Comparison of ENCODE assay signal across 12 cellular contexts in the genomic region with DNA sequence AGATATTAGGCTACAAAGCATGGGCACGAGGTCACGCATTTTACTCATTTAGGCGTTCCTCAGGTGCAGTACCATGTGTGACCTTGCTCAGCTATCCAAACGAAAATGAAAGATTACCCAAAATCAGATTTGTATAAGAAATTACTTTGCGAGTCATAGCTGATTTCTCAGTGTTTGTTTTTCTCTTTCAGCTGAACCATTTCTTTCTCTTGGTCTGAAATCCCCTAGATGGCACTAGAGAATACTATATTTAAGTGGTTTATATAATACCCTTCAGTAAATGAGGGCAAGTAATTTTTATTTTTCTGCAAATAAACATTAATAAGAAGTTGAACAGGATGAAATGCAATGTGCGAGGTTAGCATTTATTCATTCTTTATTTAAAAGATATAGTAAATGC.
DNase-seq lines count a peak whose midpoint lies in the region; ATAC-seq and TF ChIP-seq lines count a peak whose summit lies in the region.
"Had no signal": no experiment of that assay in that cellular context is flagged by ENCODE, and none has a peak within 500 bp of the region (broad histone marks: within the 10 kb centered on the region; RNA-seq: fewer than 3 reads in every experiment).

No MANE protein-coding gene starts in this region.

- no peak overlapping the region for H3K27ac ChIP-seq in PC-3 (ENCODE audit: low read length)
- no peak overlapping the region for H3K27ac ChIP-seq in upper lobe of right lung
- H3K27ac ChIP-seq in stomach = no peak overlapping the region

- no peaks in the 10 kb centered on the region for H3K36me3 ChIP-seq in PC-3 (ENCODE audit: low read depth, low read length)
- H3K36me3 ChIP-seq in upper lobe of right lung = no peaks in the 10 kb centered on the region
- no peaks in the 10 kb centered on the region for H3K36me3 ChIP-seq in stomach
- H3K36me3 ChIP-seq: BLaER1 treated with 17β-estradiol and CSF1 and Interleukin-3, amounts not matched to agents 10 nM and 100 nM had no signal

- TF ChIP-seq CTCF in PC-3 (conservative IDR thresholded peaks at IDR 0.05; ENCODE audit: low read depth, low read length) (peak; percentile 63; the same call in 1 of the 2 replicates), fibroblast of the aortic adventitia (IDR thresholded peaks at IDR 0.05; ENCODE audit: insufficient read depth, low read length) (peak; percentile 50), upper lobe of right lung (IDR thresholded peaks at IDR 0.05) (peak; percentile 37), stomach (IDR thresholded peaks at IDR 0.05) (peak in 1 of 7 experiments; percentile 9)

- TF ChIP-seq POLR2A in stomach (IDR thresholded peaks at IDR 0.05) = no peak

- H3K4me2 ChIP-seq in PC-3 (ENCODE audit: low read length) = peak overlapping the region; percentile 66

- H3K27me3 ChIP-seq in PC-3 (ENCODE audit: low read length) (no peaks in the 10 kb centered on the region), upper lobe of right lung (no peaks in the 10 kb centered on the region), stomach (no peaks in the 10 kb centered on the region)
- H3K27me3 ChIP-seq: BLaER1 treated with 17β-estradiol and CSF1 and Interleukin-3, amounts not matched to agents 10 nM and 100 nM had no signal

- CTCF ChIA-PET in PC-3 (lab: Charles Lee) = no interaction called here

- ATAC-seq in PC-3 (peak; percentile 60; the same call in 1 of the 2 replicates), upper lobe of right lung (no peak), HG03175 (IDR thresholded peaks at IDR 0.05; ENCODE audit: unreplicated experiment) (no peak)
- ATAC-seq: activated CD8-positive, alpha-beta T cell treated with anti-CD3 and anti-CD28 coated beads, Interleukin-2, amount 10 ng/mL, durations not matched to agents 7 days and 5 days had no signal

- no peaks in the 10 kb centered on the region for H3F3A ChIP-seq in PC-3 (ENCODE audit: low read length, unreplicated experiment)

- H3K4me1 ChIP-seq in PC-3 (ENCODE audit: insufficient read depth, low read length) (peaks cover 15% of the 10 kb centered on the region), upper lobe of right lung (no peaks in the 10 kb centered on the region), stomach (peaks cover 0 to 10% (median 0%) of the 10 kb centered on the region in 4 donors)

- 25 to 44% (median 34%) methylated on average over 6 of the region's 6 CpGs for WGBS in stomach, 5 donors

- H3K9ac ChIP-seq in PC-3 (ENCODE audit: low read length) = no peak overlapping the region
- H3K9ac ChIP-seq: BLaER1 treated with 17β-estradiol and CSF1 and Interleukin-3, amounts not matched to agents 10 nM and 100 nM had no signal

- H3K9me3 ChIP-seq in PC-3 (ENCODE audit: low read length) = no peaks in the 10 kb centered on the region
- no peaks in the 10 kb centered on the region for H3K9me3 ChIP-seq in upper lobe of right lung
- peaks cover 0 to 2% (median 0%) of the 10 kb centered on the region in 4 donors for H3K9me3 ChIP-seq in stomach

- intact Hi-C loops in PC-3 (cut with micrococcal nuclease) (loop anchor here (2.0 kb wide), 2 partner anchors 180 to 278 kb away; no protein-coding TSS in a partner anchor), upper lobe of right lung (cut with DNase I) (no loop called here), stomach (cut with DNase I; ENCODE audit: low total_unique reads) (no loop called here)

- H3K9me2 ChIP-seq in PC-3 (replicated peaks; ENCODE audit: low read length) = no peaks in the 10 kb centered on the region

- no peaks in the 10 kb centered on the region for H4K20me1 ChIP-seq in PC-3 (ENCODE audit: low read length)
- H4K20me1 ChIP-seq: BLaER1 treated with 17β-estradiol and CSF1 and Interleukin-3, amounts not matched to agents 10 nM and 100 nM had no signal

- H3K4me3 ChIP-seq in PC-3 (ENCODE audit: low read length) (peak overlapping the region; percentile 24; the same call in 1 of the 2 replicates), fibroblast of the aortic adventitia (ENCODE audit: low read depth, low read length) (no peak overlapping the region), upper lobe of right lung (no peak overlapping the region), stomach (no peak overlapping the region)
- H3K4me3 ChIP-seq: BLaER1 treated with 17β-estradiol and CSF1 and Interleukin-3, amounts not matched to agents 10 nM and 100 nM had no signal

- POLR2A ChIA-PET in PC-3 (lab: Charles Lee; ENCODE audit: unreplicated experiment) = no interaction called here

- no peak for TF ChIP-seq EP300 in stomach (IDR thresholded peaks at IDR 0.05)

- H2AFZ ChIP-seq in PC-3 (ENCODE audit: low read length) = peak overlapping the region; percentile 66

- BruUV-seq in PC-3 (replicated peaks; lab: Mats Ljungman, UMichigan) = no TSS peak

- H3K79me2 ChIP-seq in PC-3 (ENCODE audit: low read length) = no peaks in the 10 kb centered on the region

- DNase-seq in SIG-M5 treated with dmso at 0.1 percent for 504 hours (lab: John Stamatoyannopoulos, UW; ENCODE audit: unreplicated experiment) (peak; percentile 18), SIG-M5 (lab: John Stamatoyannopoulos, UW) (no peak), PC-3 (peak; percentile 41), fibroblast of the aortic adventitia (ENCODE audit: low read depth) (peak; percentile 69), upper lobe of right lung (no peak), stomach (no peak), NCI-H2227 (lab: John Stamatoyannopoulos, UW; ENCODE audit: unreplicated experiment) (no peak)
- DNase-seq: activated CD8-positive, alpha-beta T cell treated with anti-CD3 and anti-CD28 coated beads, Interleukin-2, amount 10 ng/mL, durations not matched to agents 7 days and 5 days; NCI-H2171; stimulated activated CD4-positive, alpha-beta T cell treated with anti-CD3 and anti-CD28 coated beads, Interleukin-2, amount 100 ng/mL, for 24 hours had no signal

Comparison
In these comparisons a context has a peak if more than half of its experiments do, and no peak if none do; other contexts are left out.
1. DNase-seq: peak in SIG-M5 treated with dmso at 0.1 percent for 504 hours (single experiment), PC-3 (single experiment) and fibroblast of the aortic adventitia (single experiment); none in SIG-M5 (single experiment), upper lobe of right lung (single experiment), stomach (single experiment) and NCI-H2227 (single experiment).